10 cellular contexts compared by ENCODE assay signal in the genomic region with DNA sequence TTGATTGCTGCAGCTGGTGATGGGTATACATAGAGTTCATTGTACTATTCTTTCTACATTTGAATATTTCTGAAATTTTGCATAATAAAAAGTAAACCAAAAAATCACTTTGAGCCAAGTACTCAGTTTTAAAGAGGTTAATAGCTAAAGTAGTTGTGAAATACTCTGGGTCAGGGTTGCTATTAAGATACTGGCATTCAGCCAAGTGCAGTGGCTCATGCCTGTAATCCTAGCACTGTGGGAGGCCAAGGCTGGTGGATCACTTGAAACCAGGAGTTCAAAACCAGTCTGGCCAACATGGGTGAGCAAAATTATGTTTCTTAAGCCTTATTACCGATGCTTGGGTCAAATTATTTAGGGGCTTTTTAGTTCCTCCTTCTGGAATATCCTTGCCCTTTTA.
DNase-seq lines count a peak whose midpoint lies in the region; ATAC-seq, FAIRE-seq and TF ChIP-seq lines count a peak whose summit lies in the region.
"Had no signal": no experiment of that assay in that cellular context is flagged by ENCODE, and none has a peak within 500 bp of the region (broad histone marks: within the 10 kb centered on the region; RNA-seq: fewer than 3 reads in every experiment).

No MANE protein-coding gene starts in this region.

- H3K79me2 ChIP-seq in fibroblast of lung (ENCODE audit: control insufficient read depth, insufficient read depth, low read length): peaks cover 2% of the 10 kb centered on the region

- H3K9ac ChIP-seq in fibroblast of lung (ENCODE audit: insufficient read depth, low read length): no peak overlapping the region

- H3K4me1 ChIP-seq in fibroblast of lung (ENCODE audit: control insufficient read depth, extremely low read depth, insufficient read depth, low read length): peaks cover 2% of the 10 kb centered on the region
- peaks cover 0 to 3% of the 10 kb centered on the region in 2 donors for H3K4me1 ChIP-seq in small intestine (ENCODE audit: control insufficient read depth in 2 of 2, insufficient read depth in 1 of 2, low read depth in 1 of 2, low read length in 1 of 2)

- peak; percentile 14 for DNase-seq in NCI-H2029 treated with DMSO at 0.1 percent for 48 hours (lab: John Stamatoyannopoulos, UW)
- DNase-seq in NCI-H2029 (lab: John Stamatoyannopoulos, UW): no peak
- peak; percentile 64 to 72 for DNase-seq in NOMO-1 (lab: John Stamatoyannopoulos, UW; ENCODE audit: unreplicated experiment in 2 of 2)
- peak; percentile 52 to 88 for DNase-seq in fibroblast of lung (ENCODE audit: low read depth in 2 of 2)
- peak; percentile 70 for DNase-seq in small intestine
- no peak for DNase-seq in midbrain (lab: John Stamatoyannopoulos, UW)
- no peak for DNase-seq in activated T-cell treated with anti-CD3 and anti-CD28 coated beads for 4 hours

- no peak overlapping the region for H3K27ac ChIP-seq in fibroblast of lung (ENCODE audit: insufficient read depth, low read length)
- H3K27ac ChIP-seq in small intestine (ENCODE audit: low read depth in 1 of 2, low read length in 1 of 2): no peak overlapping the region
- H3K27ac ChIP-seq: C4-2B had no signal

- H3K9me3 ChIP-seq in fibroblast of lung (ENCODE audit: control insufficient read depth, insufficient read depth, low read depth, low read length): no peaks in the 10 kb centered on the region
- H3K9me3 ChIP-seq in small intestine (ENCODE audit: control insufficient read depth, low read depth): no peaks in the 10 kb centered on the region

- TF ChIP-seq CTCF in fibroblast of lung (conservative IDR thresholded peaks at IDR 0.05 in 1 of 2, IDR thresholded peaks at IDR 0.05 in 1 of 2; ENCODE audit: low read depth in 1 of 2, low read length in 2 of 2): no peak

- H2AFZ ChIP-seq in fibroblast of lung (ENCODE audit: low read length): no peak overlapping the region

- no peak overlapping the region for H3K4me2 ChIP-seq in fibroblast of lung (ENCODE audit: extremely low read depth, insufficient read depth, low read length)

- no peaks in the 10 kb centered on the region for H3K36me3 ChIP-seq in fibroblast of lung (ENCODE audit: control insufficient read depth, insufficient read depth, low read length)
- peaks cover 2% of the 10 kb centered on the region in 2 donors for H3K36me3 ChIP-seq in small intestine (ENCODE audit: control insufficient read depth in 2 of 2, insufficient read depth in 2 of 2, low read length in 2 of 2)

- H4K20me1 ChIP-seq in fibroblast of lung (ENCODE audit: control insufficient read depth, extremely low read depth, insufficient read depth, low read length): no peaks in the 10 kb centered on the region

- FAIRE-seq in small intestine (lab: Jason Lieb, UNC): no peak
- FAIRE-seq: endothelial cell of umbilical vein had no signal

- no peaks in the 10 kb centered on the region for H3K27me3 ChIP-seq in fibroblast of lung (ENCODE audit: control insufficient read depth, insufficient read depth, low read length)
- no peaks in the 10 kb centered on the region for H3K27me3 ChIP-seq in small intestine (ENCODE audit: control insufficient read depth in 2 of 2, insufficient read depth in 2 of 2, low read length in 2 of 2)

- no peak overlapping the region for H3K4me3 ChIP-seq in fibroblast of lung (replicated peaks in 1 of 4; ENCODE audit: control extremely low read depth in 1 of 4, insufficient read depth in 1 of 4, low read depth in 3 of 4, low read length in 4 of 4)
- no peak overlapping the region for H3K4me3 ChIP-seq in small intestine (ENCODE audit: low read depth in 1 of 2, low read length in 2 of 2)

- 68 to 89% (median 71%) methylated on average over 1 of the region's 1 CpG for WGBS in small intestine, 3 donors

- ATAC-seq in HG03378 (IDR thresholded peaks at IDR 0.05; ENCODE audit: unreplicated experiment): no peak

Comparison
In these comparisons a context has a peak if more than half of its experiments do, and no peak if none do; other contexts are left out.
1. DNase-seq: peak in NCI-H2029 treated with DMSO at 0.1 percent for 48 hours (single experiment), NOMO-1 (2 of 2), fibroblast of lung (2 of 2) and small intestine (single experiment); none in NCI-H2029 (single experiment), midbrain (single experiment) and activated T-cell treated with anti-CD3 and anti-CD28 coated beads for 4 hours (single experiment).